In genomic region chr9:129333961-129334743, GRCh38 we compare ENCODE assay signal across 8 cellular contexts.
DNase-seq lines count a peak whose midpoint lies in the region; ATAC-seq and TF ChIP-seq lines count a peak whose summit lies in the region.

No MANE protein-coding gene starts in this region.

- intact Hi-C loops in PC-3 (cut with micrococcal nuclease) = loop anchor here (10.0 kb wide), 1 partner anchor 159 kb away; the partner anchor contains the start of gene IER5L
- intact Hi-C loops in posterior vena cava (cut with DNase I) = loop anchor here (10.0 kb wide), 2 partner anchors 271 to 281 kb away; no protein-coding TSS in a partner anchor

- H3K4me3 ChIP-seq in PC-3 (ENCODE audit: low read length) (peak overlapping the region; percentile 42), astrocyte of the spinal cord (ENCODE audit: low read depth, low read length) (no peak overlapping the region)

- no peaks in the 10 kb centered on the region for H3K27me3 ChIP-seq in PC-3 (ENCODE audit: low read length)

- peak overlapping the region; percentile 83 for H3K4me2 ChIP-seq in PC-3 (ENCODE audit: low read length)

- no peaks in the 10 kb centered on the region for H3K9me3 ChIP-seq in PC-3 (ENCODE audit: low read length)

- no peaks in the 10 kb centered on the region for H3F3A ChIP-seq in PC-3 (ENCODE audit: low read length, unreplicated experiment)

- BruUV-seq in PC-3 (replicated peaks; lab: Mats Ljungman, UMichigan) = TSS peak; percentile 67

- CTCF ChIA-PET in PC-3 (lab: Charles Lee) = no interaction called here

- H3K79me2 ChIP-seq in PC-3 (ENCODE audit: low read length) = no peaks in the 10 kb centered on the region

- POLR2A ChIA-PET in PC-3 (lab: Charles Lee; ENCODE audit: unreplicated experiment) = interaction anchor here (0.7 kb wide), 1 partner anchor 275 kb away, joined by 4 read pairs; no protein-coding TSS in a partner anchor

- peak overlapping the region; percentile 61 for H2AFZ ChIP-seq in PC-3 (ENCODE audit: low read length)

- in situ Hi-C loops in astrocyte of the spinal cord (cut with HindIII; ENCODE audit: low sequenced_read_pairs) = loop anchor here (10.0 kb wide), 1 partner anchor 59 kb away; no protein-coding TSS in a partner anchor

- H4K20me1 ChIP-seq in PC-3 (ENCODE audit: low read length) = no peaks in the 10 kb centered on the region

- H3K36me3 ChIP-seq in PC-3 (ENCODE audit: low read depth, low read length) = no peaks in the 10 kb centered on the region

- peaks cover 18% of the 10 kb centered on the region for H3K4me1 ChIP-seq in PC-3 (ENCODE audit: insufficient read depth, low read length)

- H3K9ac ChIP-seq in PC-3 (ENCODE audit: low read length) = peak overlapping the region; percentile 78

- ATAC-seq in PC-3 (peak; percentile 86), GM21390 (IDR thresholded peaks at IDR 0.05; ENCODE audit: unreplicated experiment) (no peak)

- peak overlapping the region; percentile 94 for H3K27ac ChIP-seq in PC-3 (ENCODE audit: low read length)

- no peak; the same call in 1 of the 2 replicates for TF ChIP-seq CTCF in PC-3 (conservative IDR thresholded peaks at IDR 0.05; ENCODE audit: low read depth, low read length)
- TF ChIP-seq CTCF in astrocyte of the spinal cord (IDR thresholded peaks at IDR 0.05; ENCODE audit: low read depth, low read length) = no peak

- H3K9me2 ChIP-seq in PC-3 (replicated peaks; ENCODE audit: low read length) = no peaks in the 10 kb centered on the region

- DNase-seq in stimulated activated CD4-positive, alpha-beta T cell treated with anti-CD3 and anti-CD28 coated beads, Interleukin-15, amount 100 ng/mL, for 24 hours = peak; percentile 50
- DNase-seq in stimulated activated CD4-positive, alpha-beta T cell treated with anti-CD3 and anti-CD28 coated beads, Interleukin-2, amount 100 ng/mL, for 48 hours = no peak
- peak; percentile 94 for DNase-seq in PC-3
- peak; percentile 98 for DNase-seq in astrocyte of the spinal cord (ENCODE audit: low read depth, low spot score)
- DNase-seq in hepatic stellate cell (ENCODE audit: low spot score) = peak; percentile 96
- peak; percentile 98 for DNase-seq in posterior vena cava (ENCODE audit: low spot score)
- DNase-seq in NCI-H1930 (lab: John Stamatoyannopoulos, UW) = no peak

Comparison
In these comparisons a context has a peak if more than half of its experiments do, and no peak if none do; other contexts are left out.
1. DNase-seq: peak in stimulated activated CD4-positive, alpha-beta T cell treated with anti-CD3 and anti-CD28 coated beads, Interleukin-15, amount 100 ng/mL, for 24 hours (single experiment), PC-3 (single experiment), astrocyte of the spinal cord (single experiment), hepatic stellate cell (single experiment) and posterior vena cava (single experiment); none in stimulated activated CD4-positive, alpha-beta T cell treated with anti-CD3 and anti-CD28 coated beads, Interleukin-2, amount 100 ng/mL, for 48 hours (0 of 2) and NCI-H1930 (0 of 2).